ENCODE assay signal across 8 cellular contexts in genomic region chr19:29605653-29606419, GRCh38. TPM values are rescaled to one million over a fixed set of nuclear protein-coding genes. Genes with fewer than 3 reads are reported as not detected.
A peak's percentile ranks its signal among the peaks of the same experiment; 100 is the strongest.
DNase-seq lines count a peak whose midpoint lies in the region; ATAC-seq and TF ChIP-seq lines count a peak whose summit lies in the region.

Gene POP4, plus strand, starts transcription at chr19:29606283. Its CDS starts 36 bp downstream, at chr19:29606319.

- H3K27me3 ChIP-seq in Caco-2 (replicated peaks; ENCODE audit: control insufficient read depth, insufficient read depth, low read length) (no peaks in the 10 kb centered on the region), HUES48 (ENCODE audit: control insufficient read depth, insufficient read depth, low read length) (no peaks in the 10 kb centered on the region), OCI-LY1 (ENCODE audit: insufficient read depth, low read length) (no peaks in the 10 kb centered on the region)

- H3K9me3 Mint-ChIP-seq in Caco-2 (ENCODE audit: unreplicated experiment) = no peaks in the 10 kb centered on the region
- H3K9me3 Mint-ChIP-seq in endothelial cell (ENCODE audit: unreplicated experiment) = no peaks in the 10 kb centered on the region

- H3K27me3 Mint-ChIP-seq in Caco-2 (ENCODE audit: insufficient read depth, unreplicated experiment) = no peaks in the 10 kb centered on the region
- peaks cover 16% of the 10 kb centered on the region for H3K27me3 Mint-ChIP-seq in endothelial cell (ENCODE audit: unreplicated experiment)

- H3K9ac ChIP-seq in HUES48 (ENCODE audit: low read depth, low read length) = peak within 1 kb of the TSS; percentile 99
- H3K9ac ChIP-seq in OCI-LY1 (ENCODE audit: low read length) = peak within 1 kb of the TSS; percentile 88

- H3K4me3 ChIP-seq in Caco-2 (ENCODE audit: low read depth, low read length) (peak within 1 kb of the TSS; percentile 92), HUES48 (ENCODE audit: low read depth, low read length) (peak within 1 kb of the TSS; percentile 100), OCI-LY1 (ENCODE audit: low read depth, low read length, poor library complexity, severe bottlenecking) (peak within 1 kb of the TSS; percentile 83)

- H3K4me3 Mint-ChIP-seq in Caco-2 (ENCODE audit: unreplicated experiment) = peak within 1 kb of the TSS; percentile 99
- peak within 1 kb of the TSS; percentile 100 for H3K4me3 Mint-ChIP-seq in endothelial cell (ENCODE audit: unreplicated experiment)

- ATAC-seq in GM21390 (IDR thresholded peaks at IDR 0.05; ENCODE audit: unreplicated experiment) = peak; percentile 63

- H3K27ac Mint-ChIP-seq in Caco-2 (ENCODE audit: unreplicated experiment) (peak within 1 kb of the TSS; percentile 100), endothelial cell (ENCODE audit: unreplicated experiment) (peak within 1 kb of the TSS; percentile 100)

- H3K4me1 Mint-ChIP-seq in Caco-2 (ENCODE audit: low read depth, unreplicated experiment) (no peaks in the 10 kb centered on the region), endothelial cell (ENCODE audit: unreplicated experiment) (peaks cover 14% of the 10 kb centered on the region)

- H3K9me2 ChIP-seq in OCI-LY1 (ENCODE audit: low read depth, low read length) = no peaks in the 10 kb centered on the region

- POLR2A ChIA-PET in Caco-2 (lab: Charles Lee) = interaction anchor here (0.6 to 1.8 kb wide), 10 partner anchors 9 to 336 kb away, joined by 3 to 15 read pairs (median 6); partner anchors contain the start of genes C19orf12, PLEKHF1 and URI1

- TSS peak; percentile 84 for BruUV-seq in Caco-2 (replicated peaks; lab: Mats Ljungman, UMichigan)

- H4K20me1 ChIP-seq in OCI-LY1 (ENCODE audit: insufficient read depth, low read length) = no peaks in the 10 kb centered on the region

- DNase-seq in Caco-2 (peak; percentile 96 to 97), endothelial cell (ENCODE audit: low spot score) (peak; percentile 97), midbrain (lab: John Stamatoyannopoulos, UW) (peak; percentile 98)
- DNase-seq in activated CD8-positive, alpha-beta memory T cell treated with anti-CD3 and anti-CD28 coated beads, Interleukin-2, amount 50 U/mL, for 4 hours = peak; percentile 99
- peak; percentile 96 to 98 for DNase-seq in stimulated activated CD8-positive, alpha-beta memory T cell treated with anti-CD3 and anti-CD28 coated beads, Interleukin-2, amount 100 ng/mL, for 1 hour (ENCODE audit: low read depth in 2 of 2)

- H3K4me1 ChIP-seq in Caco-2 (no peaks in the 10 kb centered on the region), HUES48 (ENCODE audit: control insufficient read depth, insufficient read depth, low read length) (no peaks in the 10 kb centered on the region), OCI-LY1 (ENCODE audit: insufficient read depth, low read length, severe bottlenecking) (peaks cover 23% of the 10 kb centered on the region)

- intact Hi-C loops in Caco-2 (cut with micrococcal nuclease; ENCODE audit: unreplicated experiment) = loop anchor here (1.0 to 5.0 kb wide), 2 partner anchors 110 to 336 kb away; partner anchors contain the start of gene URI1

- peak within 1 kb of the TSS; percentile 91 for H3K4me2 ChIP-seq in OCI-LY1 (ENCODE audit: low read length)

- CTCF ChIA-PET in Caco-2 (lab: Charles Lee) = interaction anchor here (0.6 to 2.7 kb wide), 4 partner anchors 59 to 243 kb away, joined by 3 to 24 read pairs (median 4); partner anchors contain the start of gene PLEKHF1

- 0 out of 2 replicates have a peak, but pooled peaks cover 1% of the 10 kb centered on the region for H3K36me3 ChIP-seq in Caco-2 (ENCODE audit: control insufficient read depth, insufficient read depth, low read length)
- H3K36me3 ChIP-seq in HUES48 (ENCODE audit: control insufficient read depth, insufficient read depth, low read length) = peaks cover 9% of the 10 kb centered on the region; the same call in 1 of the 2 replicates
- peaks cover 15% of the 10 kb centered on the region; the same call in 1 of the 2 replicates for H3K36me3 ChIP-seq in OCI-LY1 (ENCODE audit: insufficient read depth, low read length)

- no peaks in the 10 kb centered on the region for H3F3A ChIP-seq in OCI-LY1 (ENCODE audit: insufficient read depth, low read length)

- H3K9me3 ChIP-seq in Caco-2 = no peaks in the 10 kb centered on the region
- no peaks in the 10 kb centered on the region for H3K9me3 ChIP-seq in HUES48 (ENCODE audit: control insufficient read depth, insufficient read depth, low read length)
- H3K9me3 ChIP-seq in OCI-LY1 (ENCODE audit: low read length) = no peaks in the 10 kb centered on the region

- H3K79me2 ChIP-seq in OCI-LY1 (ENCODE audit: insufficient read depth, low read length) = 0 out of 2 replicates have a peak, but pooled peaks cover 3% of the 10 kb centered on the region

- no peak for TF ChIP-seq CTCF in Caco-2 (IDR thresholded peaks at IDR 0.05; ENCODE audit: insufficient read depth in 1 of 2, low read depth in 1 of 2, low read length in 1 of 2, severe bottlenecking in 1 of 2, unreplicated experiment in 1 of 2)
- no peak for TF ChIP-seq CTCF in OCI-LY1 (IDR thresholded peaks at IDR 0.05; ENCODE audit: low read length)
- TF ChIP-seq CTCF in endothelial cell (IDR thresholded peaks at IDR 0.05; ENCODE audit: unreplicated experiment) = no peak

- H3K27ac ChIP-seq in HUES48 (ENCODE audit: low read depth, low read length) = peak within 1 kb of the TSS; percentile 93
- H3K27ac ChIP-seq in OCI-LY1 (ENCODE audit: low read depth, low read length, poor library complexity, severe bottlenecking) = peak within 1 kb of the TSS; percentile 72

- H3K36me3 Mint-ChIP-seq in Caco-2 (ENCODE audit: insufficient read depth, unreplicated experiment) (peaks cover 16% of the 10 kb centered on the region), endothelial cell (ENCODE audit: low read depth, unreplicated experiment) (peaks cover 9% of the 10 kb centered on the region)

- H2AFZ ChIP-seq in OCI-LY1 (ENCODE audit: low read length) = no peak within 1 kb of the TSS; the same call in 1 of the 2 replicates

RNA-seq across cellular contexts. Expression of gene POP4, which starts in this region (rescaled TPM):
- 75.0 and 77.5 TPM in 2 replicates for total RNA-seq in Caco-2 (2022)
- total RNA-seq in endothelial cell (ENCODE audit: unreplicated experiment) = 48.8 TPM

Comparison
In these comparisons a context has a peak if more than half of its experiments do, and no peak if none do; other contexts are left out.
1. Peak in every context shown above with its lines: DNase-seq, ATAC-seq, H3K4me3 ChIP-seq and H3K27ac ChIP-seq.